In genomic region chrX:19743386-19743785, GRCh38 we compare ENCODE assay signal across 11 cellular contexts.
A peak's percentile ranks its signal among the peaks of the same experiment; 100 is the strongest.
DNase-seq lines count a peak whose midpoint lies in the region; ATAC-seq and TF ChIP-seq lines count a peak whose summit lies in the region.
"Had no signal": no experiment of that assay in that cellular context is flagged by ENCODE, and none has a peak within 500 bp of the region (broad histone marks: within the 10 kb centered on the region; RNA-seq: fewer than 3 reads in every experiment).

No MANE protein-coding gene starts in this region.

- POLR2A ChIA-PET in naive thymus-derived CD8-positive, alpha-beta T cell (lab: Charles Lee), result interaction anchor here (0.8 to 2.7 kb wide), 8 partner anchors 56 to 398 kb away, joined by 3 to 10 read pairs (median 3); no protein-coding TSS in a partner anchor

- H3K36me3 Mint-ChIP-seq in naive thymus-derived CD8-positive, alpha-beta T cell, result peaks cover 0 to 30% (median 0%) of the 10 kb centered on the region in 3 donors

- no peak for TF ChIP-seq CTCF in foreskin fibroblast (IDR thresholded peaks at IDR 0.05; ENCODE audit: low read depth, low read length)

- DNase-seq in naive thymus-derived CD8-positive, alpha-beta T cell, result no peak
- DNase-seq in foreskin fibroblast (no peak), glomerular visceral epithelial cell (ENCODE audit: extremely low spot score) (no peak), NCI-H345 (lab: John Stamatoyannopoulos, UW) (no peak)
- DNase-seq: activated CD4-positive, alpha-beta T cell treated with anti-CD3 and anti-CD28 coated beads, Interleukin-2, amount 50 U/mL, for 1 hour; occipital lobe had no signal

- peaks cover 9 to 92% (median 82%) of the 10 kb centered on the region in 4 donors for H3K4me1 Mint-ChIP-seq in naive thymus-derived CD8-positive, alpha-beta T cell

- H3K27ac Mint-ChIP-seq in naive thymus-derived CD8-positive, alpha-beta T cell, result peak overlapping the region; percentile 77 to 99 (median 90)

- ATAC-seq in GM18867 (IDR thresholded peaks at IDR 0.05; ENCODE audit: unreplicated experiment) (peak; percentile 59), GM21576 (IDR thresholded peaks at IDR 0.05; ENCODE audit: unreplicated experiment) (peak; percentile 55), HG03520 (IDR thresholded peaks at IDR 0.05; ENCODE audit: unreplicated experiment) (peak; percentile 63)
- ATAC-seq in naive thymus-derived CD8-positive, alpha-beta T cell, result no peak
- ATAC-seq: HepG2 had no signal

- no peaks in the 10 kb centered on the region for H3K27me3 Mint-ChIP-seq in naive thymus-derived CD8-positive, alpha-beta T cell

- H3K9me3 Mint-ChIP-seq in naive thymus-derived CD8-positive, alpha-beta T cell, result peaks cover 0 to 2% (median 0%) of the 10 kb centered on the region in 9 donors

- no peak overlapping the region for H3K4me3 ChIP-seq in foreskin fibroblast (ENCODE audit: low read depth in 1 of 2, low read length in 2 of 2)
- H3K4me3 ChIP-seq: coronary artery had no signal

- peak overlapping the region in 7 of 10 donors; percentile 18 to 72 (median 44) for H3K4me3 Mint-ChIP-seq in naive thymus-derived CD8-positive, alpha-beta T cell

Comparison
In these comparisons a context has a peak if more than half of its experiments do, and no peak if none do; other contexts are left out.
1. ATAC-seq: peak in GM18867 (single experiment), GM21576 (single experiment) and HG03520 (single experiment); none in naive thymus-derived CD8-positive, alpha-beta T cell (0 of 2).